In the genomic region with DNA sequence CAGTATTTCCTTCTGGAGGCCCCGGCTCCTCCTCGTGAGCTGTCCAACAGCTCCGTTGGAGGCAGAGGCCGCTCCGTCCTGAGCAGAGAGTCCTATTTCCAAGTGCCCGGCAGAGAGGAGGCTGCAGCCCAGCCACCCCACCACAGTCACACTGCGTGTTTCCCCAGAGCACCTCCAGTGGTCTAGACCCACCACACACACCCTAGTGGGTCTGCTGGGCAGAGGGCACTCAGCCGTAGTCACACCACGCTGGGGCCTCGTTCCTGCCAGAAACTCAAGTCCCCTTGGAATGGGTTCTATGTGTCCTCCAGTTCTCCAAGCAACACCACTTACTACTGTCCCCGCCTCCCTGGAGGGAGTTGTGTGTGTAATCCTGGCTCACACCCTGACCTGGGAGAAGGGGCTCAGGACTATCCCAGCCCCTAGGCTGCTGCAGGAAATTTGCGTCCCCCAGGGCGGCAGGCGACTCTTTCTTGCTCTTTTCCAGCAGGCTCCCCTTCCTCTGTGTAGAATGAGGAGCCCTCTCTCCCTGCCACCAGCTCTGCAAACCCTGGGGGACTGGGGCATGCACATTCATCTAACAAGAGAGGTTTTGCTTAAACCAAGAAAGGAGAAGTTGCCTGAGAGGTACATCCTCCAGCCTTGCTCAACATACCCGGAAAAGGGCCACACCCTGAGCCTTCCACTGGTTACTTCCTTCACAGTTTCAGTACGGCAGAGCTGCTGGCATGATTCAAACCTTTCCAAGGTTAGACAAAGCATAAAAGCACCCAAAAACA, we compare ENCODE assay signal across 9 cellular contexts.
DNase-seq lines count a peak whose midpoint lies in the region; ATAC-seq, FAIRE-seq and TF ChIP-seq lines count a peak whose summit lies in the region.
"Had no signal": no experiment of that assay in that cellular context is flagged by ENCODE, and none has a peak within 500 bp of the region (broad histone marks: within the 10 kb centered on the region; RNA-seq: fewer than 3 reads in every experiment).

No MANE protein-coding gene starts in this region.

- CTCF ChIA-PET in CD4-positive, alpha-beta T cell (lab: Charles Lee), result no interaction called here

- no peak for FAIRE-seq in bronchial epithelial cell (lab: Jason Lieb, UNC)

- H3K27ac ChIP-seq in CD4-positive, alpha-beta T cell (ENCODE audit: low read depth, low read length), result peak overlapping the region; percentile 51

- H3K36me3 Mint-ChIP-seq in CD4-positive, alpha-beta T cell (ENCODE audit: low read depth), result no peaks in the 10 kb centered on the region

- POLR2A ChIA-PET in CD4-positive, alpha-beta T cell (lab: Charles Lee), result interaction anchor here (0.6 to 1.1 kb wide), 2 partner anchors 83 to 761 kb away, joined by 3 to 4 read pairs; no protein-coding TSS in a partner anchor

- intact Hi-C loops in CD4-positive, alpha-beta T cell (cut with DNase I, micrococcal nuclease), result no loop called here
- intact Hi-C loops in mucosa of descending colon (cut with DNase I, micrococcal nuclease), result no loop called here

- no peaks in the 10 kb centered on the region for H3K27me3 ChIP-seq in CD4-positive, alpha-beta T cell (ENCODE audit: control insufficient read depth, insufficient read depth, low read length)
- no peaks in the 10 kb centered on the region for H3K27me3 ChIP-seq in bronchial epithelial cell (ENCODE audit: control insufficient read depth, insufficient read depth, low read length)

- no peaks in the 10 kb centered on the region for H3K27me3 Mint-ChIP-seq in CD4-positive, alpha-beta T cell

- H3K4me3 ChIP-seq in bronchial epithelial cell (ENCODE audit: low read depth, low read length) (no peak overlapping the region), mucosa of descending colon (no peak overlapping the region)

- DNase-seq in CD4-positive, alpha-beta T cell, result no peak
- DNase-seq in NCI-H460 (ENCODE audit: extremely low read depth, low read depth) (peak; percentile 22), bronchial epithelial cell (ENCODE audit: low read depth) (peak; percentile 4), mucosa of descending colon (peak in 1 of 3 donors; percentile 46), hypothalamus (lab: John Stamatoyannopoulos, UW) (no peak), HuH-7 (ENCODE audit: low spot score) (no peak)
- DNase-seq: DMS153 had no signal

- no peaks in the 10 kb centered on the region for H3K4me1 ChIP-seq in mucosa of descending colon (ENCODE audit: low read depth)

- H3K36me3 ChIP-seq in bronchial epithelial cell (ENCODE audit: control insufficient read depth, insufficient read depth, low read length) (no peaks in the 10 kb centered on the region), mucosa of descending colon (ENCODE audit: low read depth) (no peaks in the 10 kb centered on the region)

- TF ChIP-seq CTCF in CD4-positive, alpha-beta T cell (IDR thresholded peaks at IDR 0.05), result no peak
- no peak for TF ChIP-seq CTCF in bronchial epithelial cell (IDR thresholded peaks at IDR 0.05; ENCODE audit: insufficient read depth, low read length, severe bottlenecking)
- no peak for TF ChIP-seq CTCF in mucosa of descending colon (IDR thresholded peaks at IDR 0.05)

- no peaks in the 10 kb centered on the region for H3K9me3 Mint-ChIP-seq in CD4-positive, alpha-beta T cell

- peaks cover 25% of the 10 kb centered on the region for H3K4me1 Mint-ChIP-seq in CD4-positive, alpha-beta T cell (ENCODE audit: low read depth)

- H3K27ac Mint-ChIP-seq in CD4-positive, alpha-beta T cell, result peak overlapping the region; percentile 80

- peaks cover 1% of the 10 kb centered on the region for H3K9me3 ChIP-seq in CD4-positive, alpha-beta T cell (ENCODE audit: control insufficient read depth, low read length)
- no peaks in the 10 kb centered on the region for H3K9me3 ChIP-seq in mucosa of descending colon

- peak; percentile 86 for ATAC-seq in CD4-positive, alpha-beta T cell (ENCODE audit: poor library complexity)
- ATAC-seq in mucosa of descending colon (peak; percentile 91), GM18520 (IDR thresholded peaks at IDR 0.05; ENCODE audit: unreplicated experiment) (no peak), GM18867 (IDR thresholded peaks at IDR 0.05; ENCODE audit: unreplicated experiment) (no peak)

- H3K4me3 Mint-ChIP-seq in CD4-positive, alpha-beta T cell, result peak overlapping the region; percentile 30

Comparison
In these comparisons a context has a peak if more than half of its experiments do, and no peak if none do; other contexts are left out.
1. ATAC-seq: peak in CD4-positive, alpha-beta T cell (single experiment) and mucosa of descending colon (single experiment); none in GM18520 (single experiment) and GM18867 (single experiment).
2. DNase-seq: peak in NCI-H460 (single experiment) and bronchial epithelial cell (single experiment); none in CD4-positive, alpha-beta T cell (0 of 10), hypothalamus (0 of 51) and HuH-7 (single experiment).